In the genomic region with DNA sequence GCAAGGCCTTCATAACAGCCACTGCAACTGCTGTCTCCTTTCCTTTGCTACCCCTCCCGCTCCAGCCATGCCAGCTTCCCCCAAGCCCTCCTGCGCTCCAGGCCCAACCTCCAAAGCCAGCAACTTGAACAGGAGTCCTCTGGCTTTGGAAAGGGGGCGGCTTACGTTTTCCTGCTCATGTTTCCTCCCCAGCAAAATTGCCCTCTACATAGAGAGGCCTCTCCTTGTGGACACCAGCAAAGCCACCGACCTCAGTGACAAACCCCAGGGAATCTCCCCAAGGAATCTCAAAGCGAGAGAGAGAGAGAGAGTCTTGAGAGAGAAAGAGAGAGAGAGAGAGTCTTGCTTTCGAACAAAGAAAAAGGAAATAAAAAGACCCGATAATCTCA, we compare ENCODE assay signal across 8 cellular contexts. TPM values are rescaled to one million over a fixed set of nuclear protein-coding genes. Genes with fewer than 3 reads are reported as not detected.
DNase-seq lines count a peak whose midpoint lies in the region; ATAC-seq and TF ChIP-seq lines count a peak whose summit lies in the region.

No MANE protein-coding gene starts in this region.

- H3K36me3 Mint-ChIP-seq in neural crest cell (ENCODE audit: low read depth), result peaks cover 8% of the 10 kb centered on the region

- ATAC-seq in HG02852 (IDR thresholded peaks at IDR 0.05; ENCODE audit: unreplicated experiment) (peak; percentile 23), GM21367 (IDR thresholded peaks at IDR 0.05; ENCODE audit: unreplicated experiment) (no peak)

- H3K36me3 ChIP-seq in SJCRH30, result peaks cover 16% of the 10 kb centered on the region

- no peaks in the 10 kb centered on the region for H3K9me3 ChIP-seq in SJCRH30 (replicated peaks)

- peak overlapping the region; percentile 98 for H3K4me3 Mint-ChIP-seq in neural crest cell

- peaks cover 4% of the 10 kb centered on the region for H3K4me1 ChIP-seq in SJCRH30

- DNase-seq in NCI-H345 (lab: John Stamatoyannopoulos, UW), result peak; percentile 53
- no peak for DNase-seq in NCI-H345 treated with DMSO at 0.1 percent for 48 hours (lab: John Stamatoyannopoulos, UW; ENCODE audit: unreplicated experiment)
- DNase-seq in SJCRH30, result peak; percentile 65 to 81
- DNase-seq in epithelial cell of prostate (ENCODE audit: low read depth, low spot score), result no peak
- peak; percentile 36 for DNase-seq in neural crest cell (ENCODE audit: low read depth, low spot score)
- no peak for DNase-seq in HUDEP-2 (lab: John Stamatoyannopoulos, UW; ENCODE audit: unreplicated experiment in 76 of 76)

- peak overlapping the region; percentile 99 for H3K27ac Mint-ChIP-seq in neural crest cell (ENCODE audit: unreplicated experiment)

- peaks cover 36% of the 10 kb centered on the region for H3K4me1 Mint-ChIP-seq in neural crest cell

- H3K27me3 ChIP-seq in SJCRH30, result no peaks in the 10 kb centered on the region

- H3K27me3 Mint-ChIP-seq in neural crest cell (ENCODE audit: low read depth), result no peaks in the 10 kb centered on the region

- no peaks in the 10 kb centered on the region for H3K9me3 Mint-ChIP-seq in neural crest cell

- TF ChIP-seq CTCF in neural crest cell (conservative IDR thresholded peaks at IDR 0.05), result no peak

- H3K27ac ChIP-seq in SJCRH30, result peak overlapping the region; percentile 68
- peak overlapping the region; percentile 78 for H3K27ac ChIP-seq in epithelial cell of prostate

- H3K4me3 ChIP-seq in SJCRH30, result peak overlapping the region; percentile 76

RNA-seq across cellular contexts. Expression of a gene that starts 0.4 kb away (rescaled TPM):
- 16.9 and 17.2 TPM in 2 replicates for total RNA-seq in SJCRH30 (2014; rRNA removed; shearing (Covaris generic))
- 25.2 and 25.8 TPM in 2 replicates for total RNA-seq in neural crest cell

RNA-seq across cellular contexts. Expression of a gene that starts 17.1 kb away (rescaled TPM):
- 0.33 and 0.55 TPM in 2 replicates for total RNA-seq in SJCRH30 (2014; rRNA removed; shearing (Covaris generic))
- 4.2 and 5.1 TPM in 2 replicates for total RNA-seq in neural crest cell

RNA-seq across cellular contexts. Expression of a gene that starts 42.7 kb away (rescaled TPM):
- 0.04 TPM in 1 of 2 replicates, not detected in the other for total RNA-seq in SJCRH30 (2014; rRNA removed; shearing (Covaris generic))
- not detected in 2 replicates for total RNA-seq in neural crest cell

RNA-seq across cellular contexts. Expression of a gene that starts 55.3 kb away (rescaled TPM):
- 0.51 and 0.81 TPM in 2 replicates for total RNA-seq in SJCRH30 (2014; rRNA removed; shearing (Covaris generic))
- total RNA-seq in neural crest cell, result 12.7 and 13.8 TPM in 2 replicates

Comparison
In these comparisons a context has a peak if more than half of its experiments do, and no peak if none do; other contexts are left out.
1. DNase-seq: peak in NCI-H345 (single experiment), SJCRH30 (2 of 2) and neural crest cell (single experiment); none in NCI-H345 treated with DMSO at 0.1 percent for 48 hours (single experiment), epithelial cell of prostate (single experiment) and HUDEP-2 (0 of 76).